In the genomic region with DNA sequence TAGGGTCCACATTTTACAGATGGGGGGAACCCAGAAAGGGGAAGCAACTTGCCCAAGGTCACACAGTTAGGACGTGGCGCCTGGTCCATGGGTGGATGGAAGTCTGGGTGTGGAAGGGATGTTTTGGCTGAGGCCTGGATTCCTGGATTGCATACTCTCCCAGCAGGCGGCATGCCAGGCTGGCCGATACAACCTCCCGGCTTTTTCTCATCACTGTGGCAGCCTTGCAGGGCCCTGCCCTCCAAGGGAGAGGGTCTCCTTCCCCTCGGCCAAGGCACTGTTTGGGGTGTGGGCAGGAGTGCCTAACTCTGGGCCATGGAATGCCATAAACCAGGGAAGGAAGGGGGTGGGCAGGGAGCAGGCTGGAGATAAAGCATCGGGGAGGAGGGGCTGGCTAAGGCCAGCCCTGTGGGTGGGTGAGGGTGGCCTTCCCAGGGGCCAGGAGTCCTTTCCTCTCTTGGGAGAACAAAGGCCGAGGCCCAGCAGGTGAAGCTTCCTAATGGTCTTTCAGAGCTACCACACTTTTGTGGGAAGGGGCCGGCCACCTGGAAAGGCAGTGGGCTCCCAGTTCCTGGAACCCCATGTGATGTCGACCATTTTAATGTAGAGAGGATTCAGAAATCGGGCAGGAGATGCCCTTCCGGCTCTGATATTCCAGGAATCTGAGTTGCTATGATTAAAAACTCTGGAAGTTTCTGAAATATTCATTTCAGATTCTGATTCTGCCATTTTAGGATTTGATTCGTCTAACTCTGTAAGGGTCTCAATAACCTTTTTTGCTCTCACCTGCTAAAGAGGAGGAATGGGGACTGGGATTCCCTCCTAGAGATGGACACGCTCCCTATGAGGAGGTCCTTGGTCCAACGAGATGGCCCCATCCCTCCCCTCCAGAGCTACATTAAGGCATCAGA, we compare ENCODE assay signal across 1 cellular context.
TF ChIP-seq lines count a peak whose summit lies in the region.

No MANE protein-coding gene starts in this region.

TF ChIP-seq in WTC11, 78 proteins besides CTCF, POLR2A, EP300 and RAD21 (continued from another document):
- TF ChIP-seq, protein P1, sequence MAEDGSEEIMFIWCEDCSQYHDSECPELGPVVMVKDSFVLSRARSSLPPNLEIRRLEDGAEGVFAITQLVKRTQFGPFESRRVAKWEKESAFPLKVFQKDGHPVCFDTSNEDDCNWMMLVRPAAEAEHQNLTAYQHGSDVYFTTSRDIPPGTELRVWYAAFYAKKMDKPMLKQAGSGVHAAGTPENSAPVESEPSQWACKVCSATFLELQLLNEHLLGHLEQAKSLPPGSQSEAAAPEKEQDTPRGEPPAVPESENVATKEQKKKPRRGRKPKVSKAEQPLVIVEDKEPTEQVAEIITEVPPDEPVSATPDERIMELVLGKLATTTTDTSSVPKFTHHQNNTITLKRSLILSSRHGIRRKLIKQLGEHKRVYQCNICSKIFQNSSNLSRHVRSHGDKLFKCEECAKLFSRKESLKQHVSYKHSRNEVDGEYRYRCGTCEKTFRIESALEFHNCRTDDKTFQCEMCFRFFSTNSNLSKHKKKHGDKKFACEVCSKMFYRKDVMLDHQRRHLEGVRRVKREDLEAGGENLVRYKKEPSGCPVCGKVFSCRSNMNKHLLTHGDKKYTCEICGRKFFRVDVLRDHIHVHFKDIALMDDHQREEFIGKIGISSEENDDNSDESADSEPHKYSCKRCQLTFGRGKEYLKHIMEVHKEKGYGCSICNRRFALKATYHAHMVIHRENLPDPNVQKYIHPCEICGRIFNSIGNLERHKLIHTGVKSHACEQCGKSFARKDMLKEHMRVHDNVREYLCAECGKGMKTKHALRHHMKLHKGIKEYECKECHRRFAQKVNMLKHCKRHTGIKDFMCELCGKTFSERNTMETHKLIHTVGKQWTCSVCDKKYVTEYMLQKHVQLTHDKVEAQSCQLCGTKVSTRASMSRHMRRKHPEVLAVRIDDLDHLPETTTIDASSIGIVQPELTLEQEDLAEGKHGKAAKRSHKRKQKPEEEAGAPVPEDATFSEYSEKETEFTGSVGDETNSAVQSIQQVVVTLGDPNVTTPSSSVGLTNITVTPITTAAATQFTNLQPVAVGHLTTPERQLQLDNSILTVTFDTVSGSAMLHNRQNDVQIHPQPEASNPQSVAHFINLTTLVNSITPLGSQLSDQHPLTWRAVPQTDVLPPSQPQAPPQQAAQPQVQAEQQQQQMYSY (CRISPR knock-in tag; IDR thresholded peaks at IDR 0.05), result 0 out of 2 replicates have a peak, but pooled peaks have one; percentile 30
- TF ChIP-seq SMAD3 (CRISPR knock-in tag; IDR thresholded peaks at IDR 0.05; ENCODE audit: borderline replicate concordance) (no peak), RORB (CRISPR knock-in tag; IDR thresholded peaks at IDR 0.05) (no peak), ZNF416 (CRISPR knock-in tag; IDR thresholded peaks at IDR 0.05) (no peak), ETV6 (CRISPR knock-in tag; IDR thresholded peaks at IDR 0.05) (no peak), OVOL2 (CRISPR knock-in tag; IDR thresholded peaks at IDR 0.05; ENCODE audit: borderline replicate concordance) (no peak)
